ENCODE assay signal across 15 cellular contexts in the genomic region with DNA sequence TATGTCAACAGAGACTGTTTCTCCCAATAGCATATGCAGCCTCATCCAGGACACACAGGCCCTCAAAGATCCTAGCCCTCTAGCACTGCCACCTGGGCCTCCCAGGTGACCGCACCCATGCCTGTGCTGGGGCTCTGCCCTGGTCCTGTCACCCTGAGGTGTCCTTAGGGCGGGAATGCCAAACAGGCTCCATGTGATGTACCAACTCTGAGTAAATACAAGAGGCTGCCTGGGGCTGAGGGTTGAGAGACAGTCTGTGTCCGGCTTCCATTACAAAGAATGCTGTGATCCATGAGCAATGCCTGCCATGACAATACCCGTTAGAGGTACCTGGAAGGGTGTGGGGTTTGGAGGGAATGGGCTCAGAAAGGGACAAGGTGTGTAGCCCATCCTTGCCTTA.
"Had no signal": no experiment of that assay in that cellular context is flagged by ENCODE, and none has a peak within 500 bp of the region (broad histone marks: within the 10 kb centered on the region; RNA-seq: fewer than 3 reads in every experiment).

No MANE protein-coding gene starts in this region.

- H3K36me3 Mint-ChIP-seq: activated naive CD4-positive, alpha-beta T cell treated with anti-CD3 and anti-CD28 coated beads, Interleukin-2, amount 50 U/mL, for 72 hours; brain; mesothelial cell of epicardium had no signal

- H3K27me3 Mint-ChIP-seq: activated CD8-positive, alpha-beta T cell treated with anti-CD3 and anti-CD28 coated beads for 36 hours; brain; dendritic cell treated with granulocyte-macrophage colony-stimulating factor and Interleukin-4, amounts not matched to agents 40 ng/mL and 50 ng/mL, for 4 days; effector memory CD8-positive, alpha-beta T cell had no signal

- H3K4me3 Mint-ChIP-seq: activated CD8-positive, alpha-beta T cell treated with anti-CD3 and anti-CD28 coated beads for 36 hours; brain; dendritic cell treated with granulocyte-macrophage colony-stimulating factor and Interleukin-4, amounts not matched to agents 40 ng/mL and 50 ng/mL, for 4 days; effector memory CD8-positive, alpha-beta T cell; mesothelial cell of epicardium had no signal

- DNase-seq: activated CD8-positive, alpha-beta T cell treated with anti-CD3 and anti-CD28 coated beads for 36 hours; activated T-cell treated with anti-CD3 and anti-CD28 coated beads for 4 hours; amygdala; effector memory CD8-positive, alpha-beta T cell; stimulated activated CD4-positive, alpha-beta T cell treated with anti-CD3 and anti-CD28 coated beads, Interleukin-15, amount 100 ng/mL, for 24 hours; stimulated activated CD4-positive, alpha-beta T cell treated with anti-CD3 and anti-CD28 coated beads, Interleukin-4, amount 100 ng/mL, for 24 hours; T-helper 9 cell had no signal

- H3K27me3 ChIP-seq: hepatocyte had no signal

- H2AFZ ChIP-seq: hepatocyte, parathyroid adenoma had no signal

- H3K9me3 Mint-ChIP-seq: activated CD8-positive, alpha-beta T cell treated with anti-CD3 and anti-CD28 coated beads for 36 hours; activated naive CD4-positive, alpha-beta T cell treated with anti-CD3 and anti-CD28 coated beads, Interleukin-2, amount 50 U/mL, for 72 hours; activated T-helper 2 cell treated with anti-CD3 and anti-CD28 coated beads, Interferon-gamma antibody, Interleukin-2, Interleukin-4, amounts not matched to agents 10 μg/mL and 5 μg/mL and 100 μg/mL, durations not matched to agents 14 hours and 24 hours and 36 hours; brain; dendritic cell treated with granulocyte-macrophage colony-stimulating factor and Interleukin-4, amounts not matched to agents 40 ng/mL and 50 ng/mL, for 4 days; effector memory CD8-positive, alpha-beta T cell; mesothelial cell of epicardium had no signal

- ATAC-seq: activated CD8-positive, alpha-beta T cell treated with anti-CD3 and anti-CD28 coated beads for 36 hours; activated naive CD4-positive, alpha-beta T cell treated with anti-CD3 and anti-CD28 coated beads, Interleukin-2, amount 50 U/mL, for 72 hours; effector memory CD8-positive, alpha-beta T cell had no signal

- FAIRE-seq: urothelium cell line had no signal

- H3K9ac ChIP-seq: parathyroid adenoma had no signal

- H3K27ac Mint-ChIP-seq: activated CD8-positive, alpha-beta T cell treated with anti-CD3 and anti-CD28 coated beads for 36 hours; activated T-helper 2 cell treated with anti-CD3 and anti-CD28 coated beads, Interferon-gamma antibody, Interleukin-2, Interleukin-4, amounts not matched to agents 10 μg/mL and 5 μg/mL and 100 μg/mL, durations not matched to agents 14 hours and 24 hours and 36 hours; brain; dendritic cell treated with granulocyte-macrophage colony-stimulating factor and Interleukin-4, amounts not matched to agents 40 ng/mL and 50 ng/mL, for 4 days; effector memory CD8-positive, alpha-beta T cell; mesothelial cell of epicardium had no signal

- H3K79me2 ChIP-seq: hepatocyte, parathyroid adenoma had no signal

- H3K4me3 ChIP-seq: hepatocyte had no signal

- H3K27ac ChIP-seq: hepatocyte, parathyroid adenoma had no signal

- H3K4me2 ChIP-seq: hepatocyte had no signal
